Comparison of ENCODE assay signal across 11 cellular contexts in the genomic region with DNA sequence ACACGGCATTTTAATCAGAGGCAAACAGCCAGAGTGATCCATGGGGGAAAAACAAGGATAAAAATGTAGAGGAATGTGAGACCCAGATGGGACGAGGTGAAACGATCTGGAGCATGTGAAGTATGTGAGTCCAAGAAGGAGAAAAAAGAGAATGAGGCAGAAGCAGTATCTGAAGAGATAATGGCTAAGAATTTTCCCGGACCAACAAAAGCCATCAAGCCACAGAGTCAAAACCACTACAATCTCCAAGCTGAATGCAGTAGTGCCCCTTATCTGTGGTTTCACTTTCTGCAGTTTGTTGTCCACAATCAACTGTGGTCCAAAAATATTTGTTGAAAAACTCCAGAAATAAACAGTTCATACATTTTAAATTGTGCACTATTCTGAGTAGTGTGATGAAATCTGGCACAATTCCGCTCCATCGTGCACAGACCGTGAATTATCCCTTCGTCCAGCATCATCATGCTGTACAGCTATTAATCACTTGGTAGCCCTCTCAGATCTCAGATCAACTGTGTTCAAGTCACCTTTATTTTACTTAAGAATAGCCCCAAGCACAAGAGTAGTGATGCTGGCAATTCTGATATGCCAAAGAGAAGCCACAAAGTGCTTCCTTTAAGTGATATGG. TPM values are rescaled to one million over a fixed set of nuclear protein-coding genes. Genes with fewer than 3 reads are reported as not detected.
DNase-seq lines count a peak whose midpoint lies in the region; ATAC-seq and TF ChIP-seq lines count a peak whose summit lies in the region.
"Had no signal": no experiment of that assay in that cellular context is flagged by ENCODE, and none has a peak within 500 bp of the region (broad histone marks: within the 10 kb centered on the region; RNA-seq: fewer than 3 reads in every experiment).

No MANE protein-coding gene starts in this region.

- in situ Hi-C loops in brain microvascular endothelial cell (cut with HindIII; ENCODE audit: low pct_ligation_motif_present, low sequenced_read_pairs), result no loop called here
- in situ Hi-C loops in transverse colon (cut with MboI; ENCODE audit: low pct_ligation_motif_present in 1 of 4, low pct_unique_long_range_greater_than_20kb in 1 of 4, low sequenced_read_pairs in 3 of 4), result no loop called here

- H3K4me3 ChIP-seq in brain microvascular endothelial cell (ENCODE audit: low read depth, low read length) (no peak overlapping the region), transverse colon (no peak overlapping the region)
- H3K4me3 ChIP-seq: skin epidermis had no signal

- peaks cover 0 to 7% of the 10 kb centered on the region in 2 donors for H3K9me3 Mint-ChIP-seq in stimulated activated naive CD8-positive, alpha-beta T cell treated with anti-CD3 and anti-CD28 coated beads, Interleukin-15, amount 100 ng/mL, for 72 hours

- no peaks in the 10 kb centered on the region for H3K4me1 Mint-ChIP-seq in stimulated activated naive CD8-positive, alpha-beta T cell treated with anti-CD3 and anti-CD28 coated beads, Interleukin-15, amount 100 ng/mL, for 72 hours

- H3K36me3 ChIP-seq in brain microvascular endothelial cell (replicated peaks), result no peaks in the 10 kb centered on the region
- no peaks in the 10 kb centered on the region for H3K36me3 ChIP-seq in transverse colon

- H3K27me3 Mint-ChIP-seq in stimulated activated naive CD8-positive, alpha-beta T cell treated with anti-CD3 and anti-CD28 coated beads, Interleukin-15, amount 100 ng/mL, for 72 hours, result no peaks in the 10 kb centered on the region

- intact Hi-C loops in transverse colon (cut with DNase I; ENCODE audit: low total_unique reads), result no loop called here

- ATAC-seq in left lobe of liver, result peak; percentile 57
- ATAC-seq in stimulated activated naive CD8-positive, alpha-beta T cell treated with anti-CD3 and anti-CD28 coated beads, Interleukin-15, amount 100 ng/mL, for 72 hours, result no peak
- no peak for ATAC-seq in HG02798 (IDR thresholded peaks at IDR 0.05; ENCODE audit: poor library complexity, unreplicated experiment)

- no peak for TF ChIP-seq CTCF in brain microvascular endothelial cell (IDR thresholded peaks at IDR 0.05; ENCODE audit: low read depth, low read length, missing control alignments)
- no peak for TF ChIP-seq CTCF in transverse colon (IDR thresholded peaks at IDR 0.05)

- H3K27ac Mint-ChIP-seq in stimulated activated naive CD8-positive, alpha-beta T cell treated with anti-CD3 and anti-CD28 coated beads, Interleukin-15, amount 100 ng/mL, for 72 hours, result no peak overlapping the region

- H3K27ac ChIP-seq in brain microvascular endothelial cell (peak overlapping the region; percentile 77), transverse colon (peak overlapping the region in 3 of 4 donors; percentile 21 to 51 (median 31))
- H3K27ac ChIP-seq: 22Rv1 had no signal

- DNase-seq in DMS 273 (lab: John Stamatoyannopoulos, UW; ENCODE audit: unreplicated experiment), result peak; percentile 14
- no peak for DNase-seq in DMS 273 treated with DMSO at 0.1 percent for 48 hours (lab: John Stamatoyannopoulos, UW)
- DNase-seq in brain microvascular endothelial cell, result peak; percentile 70
- DNase-seq in left lobe of liver (ENCODE audit: low spot score), result no peak
- DNase-seq in transverse colon, result no peak
- no peak for DNase-seq in stimulated activated naive CD8-positive, alpha-beta T cell treated with anti-CD3 and anti-CD28 coated beads, Interleukin-15, amount 100 ng/mL, for 72 hours
- no peak for DNase-seq in CD1c-positive myeloid dendritic cell (ENCODE audit: extremely low spot score)
- DNase-seq: cerebellar nuclear complex had no signal

- no peaks in the 10 kb centered on the region for H3K9me3 ChIP-seq in transverse colon

- no peak overlapping the region for H3K4me3 Mint-ChIP-seq in stimulated activated naive CD8-positive, alpha-beta T cell treated with anti-CD3 and anti-CD28 coated beads, Interleukin-15, amount 100 ng/mL, for 72 hours

- 64 to 68% methylated on average over 6 to 8 of the region's 8 CpGs for WGBS in transverse colon (ENCODE audit: low coverage in 1 of 2), 2 donors

- peaks cover 0 to 8% (median 0%) of the 10 kb centered on the region in 4 donors for H3K4me1 ChIP-seq in transverse colon

- no peak for TF ChIP-seq POLR2A in transverse colon (IDR thresholded peaks at IDR 0.05)

- TF ChIP-seq EP300 in transverse colon (IDR thresholded peaks at IDR 0.05; ENCODE audit: low read depth), result no peak

- H3K27me3 ChIP-seq in brain microvascular endothelial cell (replicated peaks) (no peaks in the 10 kb centered on the region), transverse colon (no peaks in the 10 kb centered on the region)

RNA-seq across cellular contexts. Expression of a gene that starts 18.7 kb away (rescaled TPM):
- total RNA-seq in left lobe of liver, result 22.8 TPM
- 10 to 100 TPM in 1 of 4 donors, 1 to 10 TPM in 3; 3.7 to 71.2 (median 8.3) TPM for total RNA-seq in transverse colon

Comparison
In these comparisons a context has a peak if more than half of its experiments do, and no peak if none do; other contexts are left out.
1. DNase-seq: peak in DMS 273 (single experiment) and brain microvascular endothelial cell (single experiment); none in DMS 273 treated with DMSO at 0.1 percent for 48 hours (single experiment), left lobe of liver (single experiment), transverse colon (single experiment), stimulated activated naive CD8-positive, alpha-beta T cell treated with anti-CD3 and anti-CD28 coated beads, Interleukin-15, amount 100 ng/mL, for 72 hours (0 of 2) and CD1c-positive myeloid dendritic cell (single experiment).